In the genomic region with DNA sequence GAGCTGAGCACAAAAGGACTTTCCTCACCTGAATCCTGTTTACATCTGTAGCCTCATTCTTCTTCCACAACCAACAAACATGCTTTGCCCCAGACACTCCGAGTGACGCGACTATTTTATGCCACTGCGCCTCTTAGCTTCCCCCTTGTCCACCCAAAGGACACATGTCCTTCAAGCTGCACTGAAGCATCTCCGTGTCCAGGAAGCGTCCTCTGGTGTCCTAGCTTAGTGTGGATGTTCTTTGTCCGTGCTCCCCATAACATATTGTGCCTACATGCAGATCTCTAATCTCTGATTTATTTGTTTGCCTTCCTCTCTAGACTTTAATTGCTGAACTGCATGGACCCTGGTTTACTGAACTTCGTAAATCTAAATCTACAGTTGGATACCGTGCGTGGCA, we compare ENCODE assay signal across 14 cellular contexts.
"Had no signal": no experiment of that assay in that cellular context is flagged by ENCODE, and none has a peak within 500 bp of the region (broad histone marks: within the 10 kb centered on the region; RNA-seq: fewer than 3 reads in every experiment).

No MANE protein-coding gene starts in this region.

- H3K27ac ChIP-seq: body of pancreas, hepatocyte, parathyroid adenoma, thyroid gland had no signal

- H2AFZ ChIP-seq: hepatocyte, parathyroid adenoma had no signal

- H3K27me3 ChIP-seq: hepatocyte, thyroid gland had no signal

- H3K79me2 ChIP-seq: hepatocyte, parathyroid adenoma had no signal

- H3K4me3 ChIP-seq: body of pancreas, hepatocyte, thyroid gland had no signal

- DNase-seq: activated B cell treated with CpG ODN at 0.5 μM for 24 hours; activated effector memory CD4-positive, alpha-beta T cell treated with anti-CD3 and anti-CD28 coated beads, Interleukin-2, amount 50 U/mL, for 16 hours; activated T-cell treated with anti-CD3 and anti-CD28 coated beads, Interleukin-2, amount 50 U/mL, for 4 hours; amniotic stem cell; body of pancreas; effector memory CD4-positive, alpha-beta T cell; kidney; left ventricle myocardium superior; retina; small intestine had no signal

- H3K4me2 ChIP-seq: hepatocyte had no signal

- H3K4me1 ChIP-seq: body of pancreas, parathyroid adenoma, thyroid gland had no signal

- H3K36me3 ChIP-seq: thyroid gland had no signal

- ATAC-seq: activated naive CD4-positive, alpha-beta T cell treated with anti-CD3 and anti-CD28 coated beads, Interleukin-2, amount 50 U/mL, for 72 hours; activated T-cell treated with anti-CD3 and anti-CD28 coated beads, Interleukin-2, amount 50 U/mL, for 4 hours; body of pancreas; left ventricle myocardium superior had no signal

- H3K9ac ChIP-seq: parathyroid adenoma had no signal

- H3K9me3 ChIP-seq: body of pancreas, thyroid gland had no signal
